In the genomic region with DNA sequence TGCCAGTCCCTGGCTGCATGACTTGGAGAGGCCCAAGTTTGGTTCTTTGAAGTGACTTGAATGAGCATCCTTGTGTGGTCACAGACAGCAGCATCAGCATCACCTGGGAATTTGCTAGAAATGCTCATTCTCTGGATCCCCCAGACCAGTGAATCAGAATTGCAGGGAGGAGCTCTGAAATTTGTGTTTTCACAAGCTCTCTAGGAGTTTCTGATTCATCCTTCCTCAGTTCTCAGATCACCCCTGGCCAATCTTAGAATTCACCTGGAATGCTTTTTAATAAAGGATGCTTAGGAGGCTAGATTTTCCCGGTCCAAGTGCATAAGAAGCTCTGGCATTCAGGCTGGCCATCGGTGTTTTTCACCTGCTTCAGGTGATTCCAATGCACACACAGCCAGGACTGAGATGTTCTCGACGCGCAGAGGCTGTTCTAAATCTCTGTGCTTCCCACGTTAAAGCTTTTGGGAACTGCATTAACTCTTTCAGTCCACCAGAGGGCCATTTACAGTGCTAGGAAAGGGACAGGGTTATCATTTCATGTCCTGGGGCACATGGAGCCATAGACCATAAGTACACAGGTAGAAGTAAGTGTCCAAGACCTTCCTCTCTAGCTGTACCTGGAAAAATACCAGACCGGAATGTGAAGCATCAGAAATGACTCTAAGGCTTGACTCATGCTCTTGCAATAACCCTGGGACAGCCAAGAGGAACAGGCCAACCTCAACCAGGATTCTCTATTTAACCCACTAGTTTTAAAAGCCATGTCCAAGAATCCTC, we compare ENCODE assay signal across 8 cellular contexts.
DNase-seq lines count a peak whose midpoint lies in the region; ATAC-seq, FAIRE-seq and TF ChIP-seq lines count a peak whose summit lies in the region.

No MANE protein-coding gene starts in this region.

- ATAC-seq in HG03460 (IDR thresholded peaks at IDR 0.05; ENCODE audit: unreplicated experiment) (no peak), HG02642 (IDR thresholded peaks at IDR 0.05; ENCODE audit: poor library complexity, unreplicated experiment) (no peak), GM19397 (IDR thresholded peaks at IDR 0.05; ENCODE audit: unreplicated experiment) (no peak), HG03280 (IDR thresholded peaks at IDR 0.05; ENCODE audit: unreplicated experiment) (no peak)

- DNase-seq in CD1c-positive myeloid dendritic cell (ENCODE audit: extremely low spot score) (peak; percentile 28), GM18507 (ENCODE audit: extremely low spot score, insufficient read length, low read depth) (peak; percentile 20), Peyer's patch (no peak), right atrium auricular region (ENCODE audit: low spot score) (no peak)

- H3K27me3 ChIP-seq in Peyer's patch (no peaks in the 10 kb centered on the region), right atrium auricular region (no peaks in the 10 kb centered on the region)

- H3K36me3 ChIP-seq in Peyer's patch (no peaks in the 10 kb centered on the region), right atrium auricular region (no peaks in the 10 kb centered on the region)

- H3K4me1 ChIP-seq in Peyer's patch (no peaks in the 10 kb centered on the region), right atrium auricular region (no peaks in the 10 kb centered on the region)

- TF ChIP-seq POLR2A in Peyer's patch (IDR thresholded peaks at IDR 0.05) = no peak

- FAIRE-seq in GM18507 (lab: Jason Lieb, UNC) = no peak

- H3K4me3 ChIP-seq in Peyer's patch (no peak overlapping the region), right atrium auricular region (no peak overlapping the region)

- H3K27ac ChIP-seq in Peyer's patch (no peak overlapping the region), right atrium auricular region (no peak overlapping the region)

- no peaks in the 10 kb centered on the region for H3K9me3 ChIP-seq in Peyer's patch
- no peaks in the 10 kb centered on the region for H3K9me3 ChIP-seq in right atrium auricular region

- TF ChIP-seq CTCF in Peyer's patch (IDR thresholded peaks at IDR 0.05) (peak in 4 of 6 experiments; percentile 33 to 54 (median 49)), right atrium auricular region (IDR thresholded peaks at IDR 0.05) (peak; percentile 15 to 53)

Comparison
In these comparisons a context has a peak if more than half of its experiments do, and no peak if none do; other contexts are left out.
1. DNase-seq: peak in CD1c-positive myeloid dendritic cell (single experiment) and GM18507 (single experiment); none in Peyer's patch (0 of 3) and right atrium auricular region (single experiment).